In genomic region chr6:161037873-161038228, GRCh38 we compare ENCODE assay signal across 1 cellular context.
TF ChIP-seq lines count a peak whose summit lies in the region.

No MANE protein-coding gene starts in this region.

TF ChIP-seq in HepG2, 621 proteins besides CTCF, POLR2A, EP300 and RAD21 (continued from another document):
- TF ChIP-seq ARID5B (CRISPR knock-in tag; IDR thresholded peaks at IDR 0.05) (no peak), GFI1 (CRISPR knock-in tag; IDR thresholded peaks at IDR 0.05; ENCODE audit: borderline replicate concordance) (no peak), PHB2 (IDR thresholded peaks at IDR 0.05; ENCODE audit: partially characterized antibody) (peak; percentile 61)
TF ChIP-seq in HepG2: peak in this region for 2.
